8 cellular contexts compared by ENCODE assay signal in the genomic region with DNA sequence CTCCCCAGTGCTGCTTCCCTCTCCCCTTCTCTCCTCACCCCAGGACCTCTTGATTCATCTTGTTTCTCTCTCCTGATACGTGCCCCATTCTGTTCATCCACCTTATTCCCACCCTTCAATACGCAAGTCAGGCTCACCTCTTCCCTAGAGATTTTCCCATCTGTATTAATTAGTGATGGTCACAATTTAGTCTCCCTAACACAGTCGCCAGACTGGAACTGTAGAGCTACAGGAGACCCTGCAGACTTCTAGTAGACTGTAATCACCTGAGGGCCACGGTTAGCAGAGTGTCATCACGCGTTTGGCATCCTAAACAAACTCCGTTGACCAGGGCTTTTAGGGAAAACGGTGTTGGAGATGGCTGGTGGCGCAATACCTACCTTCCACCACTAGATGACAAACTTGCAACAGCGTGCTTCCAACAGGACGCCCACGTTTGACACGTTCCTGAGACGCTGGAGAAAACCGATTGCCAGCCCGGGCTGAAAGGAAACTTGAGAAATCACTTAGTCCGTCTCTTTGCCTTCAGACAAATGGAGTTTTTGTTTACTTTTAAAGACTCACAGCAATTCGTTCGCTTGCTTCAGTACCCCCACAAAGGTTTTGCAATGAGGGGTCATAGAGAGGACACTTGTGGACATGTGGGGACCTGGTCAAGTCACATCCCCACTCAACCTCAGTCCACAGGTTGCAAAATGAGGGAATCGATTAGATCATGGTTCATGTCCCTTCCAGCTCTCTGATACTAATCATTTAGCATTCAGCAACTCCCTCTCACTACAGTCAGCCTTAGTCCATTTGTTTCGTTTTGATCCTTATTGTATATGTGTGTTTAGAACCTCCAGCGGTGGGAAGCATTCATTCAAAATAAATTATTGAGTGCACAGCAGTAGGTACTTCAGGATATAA. TPM values are rescaled to one million over a fixed set of nuclear protein-coding genes. Genes with fewer than 3 reads are reported as not detected.
A peak's percentile ranks its signal among the peaks of the same experiment; 100 is the strongest.
DNase-seq lines count a peak whose midpoint lies in the region; ATAC-seq, FAIRE-seq and TF ChIP-seq lines count a peak whose summit lies in the region.

No MANE protein-coding gene starts in this region.

- peak; percentile 95 for TF ChIP-seq CTCF in NB4 (IDR thresholded peaks at IDR 0.05; ENCODE audit: low read depth, low read length)

- no peak for FAIRE-seq in frontal cortex (lab: Jason Lieb, UNC)

- peak; percentile 92 for ATAC-seq in GM21381 (IDR thresholded peaks at IDR 0.05; ENCODE audit: unreplicated experiment)

- TF ChIP-seq POLR2A in NB4 (IDR thresholded peaks at IDR 0.05; ENCODE audit: extremely low read depth, insufficient read length), result no peak

- DNase-seq in Ammon's horn (ENCODE audit: low spot score), result peak; percentile 93
- DNase-seq in NB4 (ENCODE audit: low read depth), result peak; percentile 91
- DNase-seq in SK-MEL-5 (ENCODE audit: low read depth, low spot score), result peak; percentile 92
- peak; percentile 70 for DNase-seq in activated naive CD4-positive, alpha-beta T cell treated with Interleukin-2 at 50 U/mL for 16 hours
- DNase-seq in frontal cortex (ENCODE audit: low spot score in 2 of 2), result peak; percentile 64 to 82
- peak; percentile 58 for DNase-seq in occipital lobe (lab: John Stamatoyannopoulos, UW)
- DNase-seq in superior temporal gyrus (ENCODE audit: extremely low spot score), result peak; percentile 93

- in situ Hi-C loops in SK-MEL-5 (cut with HindIII; ENCODE audit: low pct_unique_long_range_greater_than_20kb, low sequenced_read_pairs), result no loop called here

- H3K4me3 ChIP-seq in NB4 (ENCODE audit: low read depth, low read length), result peak overlapping the region; percentile 50

RNA-seq across cellular contexts. Expression of a gene that starts 20.6 kb away (rescaled TPM):
- total RNA-seq in SK-MEL-5 (2014; rRNA removed; shearing (Covaris generic)), result not detected in 2 replicates
- polyA plus RNA-seq in SK-MEL-5 (2015; cell fraction: cytosol; rRNA removed), result not detected in 2 replicates
- polyA plus RNA-seq in SK-MEL-5 (2015; cell fraction: nucleus; rRNA removed), result not detected in 2 replicates
- total RNA-seq in frontal cortex, result 4.1 TPM
- total RNA-seq in occipital lobe, result 4.2 TPM

RNA-seq across cellular contexts. Expression of a gene that starts 23.8 kb away (rescaled TPM):
- 11.5 and 12.1 TPM in 2 replicates for total RNA-seq in SK-MEL-5 (2014; rRNA removed; shearing (Covaris generic))
- polyA plus RNA-seq in SK-MEL-5 (2015; cell fraction: cytosol; rRNA removed), result 30.1 and 42.2 TPM in 2 replicates
- 12.3 and 12.8 TPM in 2 replicates for polyA plus RNA-seq in SK-MEL-5 (2015; cell fraction: nucleus; rRNA removed)
- total RNA-seq in frontal cortex (1.2 TPM), occipital lobe (2.2 TPM)

RNA-seq across cellular contexts. Expression of a gene that starts 40.7 kb away (rescaled TPM):
- total RNA-seq in SK-MEL-5 (2014; rRNA removed; shearing (Covaris generic)), result 106 and 130 TPM in 2 replicates
- 36.4 and 47.1 TPM in 2 replicates for polyA plus RNA-seq in SK-MEL-5 (2015; cell fraction: cytosol; rRNA removed)
- 45.9 and 64.5 TPM in 2 replicates for polyA plus RNA-seq in SK-MEL-5 (2015; cell fraction: nucleus; rRNA removed)
- total RNA-seq in frontal cortex (153 TPM), occipital lobe (168 TPM)

Comparison
In these comparisons a context has a peak if more than half of its experiments do, and no peak if none do; other contexts are left out.
1. Peak in every context shown above with its lines: DNase-seq, ATAC-seq and H3K4me3 ChIP-seq.